Comparison of ENCODE assay signal across 26 cellular contexts in the genomic region with DNA sequence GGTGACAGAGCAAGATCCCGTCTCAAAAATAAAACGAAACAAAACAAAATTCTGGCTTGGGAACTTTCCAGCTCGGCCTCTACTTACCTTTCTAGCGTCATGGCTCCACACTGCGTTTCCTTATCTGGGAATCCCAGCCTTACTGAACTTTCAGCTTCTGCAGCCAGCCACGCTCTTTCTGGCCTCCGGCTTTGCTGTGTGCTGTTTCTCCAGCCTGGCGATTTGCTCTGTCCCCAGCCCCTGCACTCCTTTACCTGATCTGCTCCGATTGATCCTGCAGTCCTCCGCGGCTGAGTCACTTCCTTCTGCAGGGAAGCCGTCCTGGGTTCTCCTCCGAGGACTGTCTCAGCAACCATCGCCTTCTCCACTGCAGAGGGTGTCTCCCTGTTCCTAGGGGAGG.
"Had no signal": no experiment of that assay in that cellular context is flagged by ENCODE, and none has a peak within 500 bp of the region (broad histone marks: within the 10 kb centered on the region; RNA-seq: fewer than 3 reads in every experiment).

No MANE protein-coding gene starts in this region.

- H3K4me1 Mint-ChIP-seq: stimulated activated effector memory CD8-positive, alpha-beta T cell treated with anti-CD3 and anti-CD28 coated beads, Interleukin-12 subunit alpha, Interleukin-12 subunit beta, amount 100 ng/mL, for 72 hours; stimulated activated naive CD8-positive, alpha-beta T cell treated with anti-CD3 and anti-CD28 coated beads, Interleukin-15, amount 100 ng/mL, for 72 hours had no signal

- H3K4me3 Mint-ChIP-seq: mesothelial cell of epicardium; naive B cell; natural killer cell treated with Interleukin-12 subunit alpha and Interleukin-12 subunit beta and Interleukin-15 and Interleukin-18, amount 100 ng/mL, for 72 hours; neural crest cell; stimulated activated effector memory CD8-positive, alpha-beta T cell treated with anti-CD3 and anti-CD28 coated beads, Interleukin-12 subunit alpha, Interleukin-12 subunit beta, amount 100 ng/mL, for 72 hours; stimulated activated naive CD8-positive, alpha-beta T cell treated with anti-CD3 and anti-CD28 coated beads, Interleukin-15, amount 100 ng/mL, for 72 hours; type B pancreatic cell had no signal

- DNase-seq: kidney; left colon; left lung; mesendoderm; naive B cell; nucleus accumbens; pancreas; posterior cingulate gyrus; retina; right cardiac atrium; sigmoid colon; small intestine; spleen; stimulated activated CD4-positive, alpha-beta T cell treated with anti-CD3 and anti-CD28 coated beads, Interleukin-4, amount 100 ng/mL, for 24 hours; stimulated activated naive CD4-positive, alpha-beta T cell; stimulated activated naive CD8-positive, alpha-beta T cell treated with anti-CD3 and anti-CD28 coated beads, Interleukin-15, amount 100 ng/mL, for 72 hours; substantia nigra; uterus had no signal

- H3K27me3 ChIP-seq: pancreas, sigmoid colon, tibial nerve, uterus had no signal

- H3K4me1 ChIP-seq: pancreas, prostate gland, uterus had no signal

- H3K27ac ChIP-seq: left lung, pancreas, prostate gland, sigmoid colon, spleen, tibial nerve, uterus had no signal

- H3K4me3 ChIP-seq: left lung, lung, pancreas, prostate gland, sigmoid colon, spleen, tibial nerve, uterus had no signal

- H3K9me3 Mint-ChIP-seq: mesothelial cell of epicardium; naive B cell; natural killer cell treated with Interleukin-12 subunit alpha and Interleukin-12 subunit beta and Interleukin-15 and Interleukin-18, amount 100 ng/mL, for 72 hours; neural crest cell; stimulated activated effector memory CD8-positive, alpha-beta T cell treated with anti-CD3 and anti-CD28 coated beads, Interleukin-12 subunit alpha, Interleukin-12 subunit beta, amount 100 ng/mL, for 72 hours; stimulated activated naive CD8-positive, alpha-beta T cell treated with anti-CD3 and anti-CD28 coated beads, Interleukin-15, amount 100 ng/mL, for 72 hours; type B pancreatic cell had no signal

- H3K9me3 ChIP-seq: left lung, pancreas, prostate gland, sigmoid colon, spleen, tibial nerve, uterus had no signal

- H3K36me3 Mint-ChIP-seq: mesothelial cell of epicardium; naive B cell; natural killer cell treated with Interleukin-12 subunit alpha and Interleukin-12 subunit beta and Interleukin-15 and Interleukin-18, amount 100 ng/mL, for 72 hours; stimulated activated effector memory CD8-positive, alpha-beta T cell treated with anti-CD3 and anti-CD28 coated beads, Interleukin-12 subunit alpha, Interleukin-12 subunit beta, amount 100 ng/mL, for 72 hours; type B pancreatic cell had no signal

- FAIRE-seq: kidney, pancreas, small intestine had no signal

- ATAC-seq: left colon; left lung; natural killer cell treated with Interleukin-12 subunit alpha and Interleukin-12 subunit beta and Interleukin-15 and Interleukin-18, amount 100 ng/mL, for 72 hours; pancreas; right cardiac atrium; stimulated activated effector memory CD8-positive, alpha-beta T cell treated with anti-CD3 and anti-CD28 coated beads, Interleukin-12 subunit alpha, Interleukin-12 subunit beta, amount 100 ng/mL, for 72 hours; stimulated activated naive CD8-positive, alpha-beta T cell treated with anti-CD3 and anti-CD28 coated beads, Interleukin-15, amount 100 ng/mL, for 72 hours had no signal

- H3K36me3 ChIP-seq: left lung, pancreas, prostate gland, sigmoid colon, spleen, tibial nerve, uterus had no signal

- H3K27ac Mint-ChIP-seq: mesothelial cell of epicardium; naive B cell; natural killer cell treated with Interleukin-12 subunit alpha and Interleukin-12 subunit beta and Interleukin-15 and Interleukin-18, amount 100 ng/mL, for 72 hours; stimulated activated effector memory CD8-positive, alpha-beta T cell treated with anti-CD3 and anti-CD28 coated beads, Interleukin-12 subunit alpha, Interleukin-12 subunit beta, amount 100 ng/mL, for 72 hours; stimulated activated naive CD8-positive, alpha-beta T cell treated with anti-CD3 and anti-CD28 coated beads, Interleukin-15, amount 100 ng/mL, for 72 hours; type B pancreatic cell had no signal
